In genomic region chr19:43425567-43426392, GRCh38 we compare ENCODE assay signal across 8 cellular contexts. TPM values are rescaled to one million over a fixed set of nuclear protein-coding genes. Genes with fewer than 3 reads are reported as not detected.
DNase-seq lines count a peak whose midpoint lies in the region; ATAC-seq and TF ChIP-seq lines count a peak whose summit lies in the region.

No MANE protein-coding gene starts in this region.

- no peaks in the 10 kb centered on the region for H3K36me3 Mint-ChIP-seq in natural killer cell
- H3K36me3 Mint-ChIP-seq in natural killer cell treated with Interleukin-12 subunit alpha and Interleukin-12 subunit beta and Interleukin-15 and Interleukin-18, amount 100 ng/mL, for 72 hours = no peaks in the 10 kb centered on the region
- no peaks in the 10 kb centered on the region for H3K36me3 Mint-ChIP-seq in activated naive CD4-positive, alpha-beta T cell treated with anti-CD3 and anti-CD28 coated beads, Interleukin-2, amount 50 U/mL, for 72 hours

- H3K9me3 Mint-ChIP-seq in natural killer cell = no peaks in the 10 kb centered on the region
- H3K9me3 Mint-ChIP-seq in natural killer cell treated with Interleukin-12 subunit alpha and Interleukin-12 subunit beta and Interleukin-15 and Interleukin-18, amount 100 ng/mL, for 72 hours = no peaks in the 10 kb centered on the region
- H3K9me3 Mint-ChIP-seq in activated naive CD4-positive, alpha-beta T cell treated with anti-CD3 and anti-CD28 coated beads, Interleukin-2, amount 50 U/mL, for 72 hours = no peaks in the 10 kb centered on the region

- no peaks in the 10 kb centered on the region for H3K36me3 ChIP-seq in Panc1 (ENCODE audit: control insufficient read depth, insufficient read depth, low read length)

- H3K27ac Mint-ChIP-seq in natural killer cell = no peak overlapping the region
- no peak overlapping the region for H3K27ac Mint-ChIP-seq in natural killer cell treated with Interleukin-12 subunit alpha and Interleukin-12 subunit beta and Interleukin-15 and Interleukin-18, amount 100 ng/mL, for 72 hours
- peak overlapping the region in 1 of 2 donors; percentile 91 for H3K27ac Mint-ChIP-seq in activated naive CD4-positive, alpha-beta T cell treated with anti-CD3 and anti-CD28 coated beads, Interleukin-2, amount 50 U/mL, for 72 hours

- no peak overlapping the region for H3K4me3 Mint-ChIP-seq in natural killer cell
- H3K4me3 Mint-ChIP-seq in natural killer cell treated with Interleukin-12 subunit alpha and Interleukin-12 subunit beta and Interleukin-15 and Interleukin-18, amount 100 ng/mL, for 72 hours = no peak overlapping the region

- no peak overlapping the region for H3K27ac ChIP-seq in Panc1 (ENCODE audit: low read length)

- CTCF ChIA-PET in Panc1 (lab: Charles Lee) = interaction anchor here (0.6 to 1.4 kb wide), 4 partner anchors 9 to 262 kb away, joined by 4 to 7 read pairs (median 4); no protein-coding TSS in a partner anchor

- H3K4me3 ChIP-seq in Panc1 (ENCODE audit: low read depth in 2 of 2, low read length in 2 of 2) (no peak overlapping the region), foreskin fibroblast (ENCODE audit: low read depth in 1 of 2, low read length in 2 of 2) (no peak overlapping the region)

- peaks cover 0 to 10% of the 10 kb centered on the region in 2 donors for H3K4me1 Mint-ChIP-seq in natural killer cell
- H3K4me1 Mint-ChIP-seq in natural killer cell treated with Interleukin-12 subunit alpha and Interleukin-12 subunit beta and Interleukin-15 and Interleukin-18, amount 100 ng/mL, for 72 hours (ENCODE audit: low read depth in 2 of 2) = peaks cover 0 to 3% of the 10 kb centered on the region in 2 donors

- no TSS peak for BruUV-seq in Panc1 (replicated peaks; lab: Mats Ljungman, UMichigan)

- ATAC-seq in natural killer cell (peak in 1 of 3 donors; percentile 38), Panc1 (no peak), GM21360 (IDR thresholded peaks at IDR 0.05; ENCODE audit: unreplicated experiment) (no peak), GM19452 (IDR thresholded peaks at IDR 0.05; ENCODE audit: unreplicated experiment) (no peak), GM19467 (IDR thresholded peaks at IDR 0.05; ENCODE audit: unreplicated experiment) (no peak)
- ATAC-seq in natural killer cell treated with Interleukin-12 subunit alpha and Interleukin-12 subunit beta and Interleukin-15 and Interleukin-18, amount 100 ng/mL, for 72 hours = no peak
- no peak for ATAC-seq in activated naive CD4-positive, alpha-beta T cell treated with anti-CD3 and anti-CD28 coated beads, Interleukin-2, amount 50 U/mL, for 72 hours

- in situ Hi-C loops in Panc1 (cut with HindIII; ENCODE audit: low pct_unique_long_range_greater_than_20kb, low sequenced_read_pairs) = no loop called here

- no peaks in the 10 kb centered on the region for H3K9me3 ChIP-seq in Panc1 (ENCODE audit: control insufficient read depth, insufficient read depth, low read depth, low read length)

- peak; percentile 23 for TF ChIP-seq CTCF in natural killer cell (IDR thresholded peaks at IDR 0.05)
- TF ChIP-seq CTCF in Panc1 (IDR thresholded peaks at IDR 0.05) = peak; percentile 65
- peak; percentile 64 for TF ChIP-seq CTCF in foreskin fibroblast (IDR thresholded peaks at IDR 0.05; ENCODE audit: low read depth, low read length)

- POLR2A ChIA-PET in Panc1 (lab: Charles Lee) = interaction anchor here (0.6 kb wide), 1 partner anchor 59 kb away, joined by 4 read pairs; no protein-coding TSS in a partner anchor

- no peaks in the 10 kb centered on the region for H3K4me1 ChIP-seq in Panc1 (ENCODE audit: control insufficient read depth, insufficient read depth, low read length)

- H3K27me3 ChIP-seq in Panc1 (ENCODE audit: control insufficient read depth, insufficient read depth, low read length) = no peaks in the 10 kb centered on the region

- DNase-seq in natural killer cell (no peak), Panc1 (ENCODE audit: low read depth, low spot score) (no peak), foreskin fibroblast (peak in 1 of 2 donors; percentile 37)
- DNase-seq in natural killer cell treated with Interleukin-12 subunit alpha and Interleukin-12 subunit beta and Interleukin-15 and Interleukin-18, amount 100 ng/mL, for 72 hours (ENCODE audit: low spot score) = no peak
- no peak for DNase-seq in activated naive CD4-positive, alpha-beta T cell treated with anti-CD3 and anti-CD28 coated beads, Interleukin-2, amount 50 U/mL, for 72 hours (ENCODE audit: low spot score in 2 of 2)

- intact Hi-C loops in natural killer cell (cut with micrococcal nuclease) (no loop called here), Panc1 (cut with micrococcal nuclease; ENCODE audit: unreplicated experiment) (no loop called here)

- peaks cover 0 to 3% of the 10 kb centered on the region in 2 donors for H3K27me3 Mint-ChIP-seq in natural killer cell (ENCODE audit: low read depth in 2 of 2)
- H3K27me3 Mint-ChIP-seq in natural killer cell treated with Interleukin-12 subunit alpha and Interleukin-12 subunit beta and Interleukin-15 and Interleukin-18, amount 100 ng/mL, for 72 hours = peaks cover 7 to 8% of the 10 kb centered on the region in 2 donors

RNA-seq across cellular contexts. Expression of gene TEX101, which starts 11.1 kb away (rescaled TPM):
- 1 to 10 TPM in 1 of 3 donors, not detected in 2; 1.4 TPM for total RNA-seq in natural killer cell
- not detected for total RNA-seq in natural killer cell treated with Interleukin-12 subunit alpha and Interleukin-12 subunit beta and Interleukin-15 and Interleukin-18, amount 100 ng/mL, for 72 hours
- not detected for total RNA-seq in Panc1 (2021; ENCODE audit: unreplicated experiment)
- polyA plus RNA-seq in Panc1 (2012; ENCODE audit: insufficient read length) = not detected
- not detected for total RNA-seq in activated naive CD4-positive, alpha-beta T cell treated with anti-CD3 and anti-CD28 coated beads, Interleukin-2, amount 50 U/mL, for 72 hours

RNA-seq across cellular contexts. Expression of gene LYPD3, which starts 39.6 kb away (rescaled TPM):
- total RNA-seq in natural killer cell = 1 to 10 TPM; 1.3 to 2.4 (median 1.7) TPM
- not detected for total RNA-seq in natural killer cell treated with Interleukin-12 subunit alpha and Interleukin-12 subunit beta and Interleukin-15 and Interleukin-18, amount 100 ng/mL, for 72 hours
- total RNA-seq in Panc1 (2021; ENCODE audit: unreplicated experiment) = 0.46 TPM
- 0.78 TPM for polyA plus RNA-seq in Panc1 (2012; ENCODE audit: insufficient read length)
- total RNA-seq in activated naive CD4-positive, alpha-beta T cell treated with anti-CD3 and anti-CD28 coated beads, Interleukin-2, amount 50 U/mL, for 72 hours = 1 to 10 TPM; 3.0 to 7.1 TPM
